In genomic region chr10:115093776-115094361, GRCh38 we compare ENCODE assay signal across 8 cellular contexts. TPM values are rescaled to one million over a fixed set of nuclear protein-coding genes. Genes with fewer than 3 reads are reported as not detected.
DNase-seq lines count a peak whose midpoint lies in the region; ATAC-seq and TF ChIP-seq lines count a peak whose summit lies in the region.

No MANE protein-coding gene starts in this region.

- DNase-seq in GM13976 (ENCODE audit: low spot score) (peak; percentile 73), HuH-7 (ENCODE audit: low spot score) (peak; percentile 52), adipocyte (ENCODE audit: low read depth) (peak; percentile 60), iris pigment epithelial cell (ENCODE audit: low read depth) (peak; percentile 1), H4 (ENCODE audit: low spot score) (no peak), OCI-LY7 (ENCODE audit: low spot score) (no peak)

- H3K9me3 ChIP-seq in adipocyte (ENCODE audit: control insufficient read depth, low read length) (no peaks in the 10 kb centered on the region), stomach smooth muscle (ENCODE audit: control insufficient read depth in 2 of 2, low read length in 2 of 2) (no peaks in the 10 kb centered on the region), OCI-LY7 (ENCODE audit: low read length) (no peaks in the 10 kb centered on the region)

- intact Hi-C loops in OCI-LY7 (cut with micrococcal nuclease; ENCODE audit: unreplicated experiment): no loop called here

- H3K9ac ChIP-seq in adipocyte (ENCODE audit: low read length) (no peak overlapping the region), stomach smooth muscle (ENCODE audit: low read length in 2 of 2) (no peak overlapping the region)

- CTCF ChIA-PET in OCI-LY7 (lab: Charles Lee; ENCODE audit: unreplicated experiment): no interaction called here

- in situ Hi-C loops in GM13976 (cut with MboI; ENCODE audit: low sequenced_read_pairs, unreplicated experiment): no loop called here

- H3K27ac ChIP-seq in stomach smooth muscle (ENCODE audit: low read length) (no peak overlapping the region), OCI-LY7 (ENCODE audit: low read depth, low read length, poor library complexity, severe bottlenecking) (no peak overlapping the region)

- no peaks in the 10 kb centered on the region for H3K79me2 ChIP-seq in OCI-LY7 (ENCODE audit: insufficient read depth, low read depth, low read length)

- TF ChIP-seq CTCF in GM13976 (IDR thresholded peaks at IDR 0.05; ENCODE audit: borderline replicate concordance, control extremely low read depth, extremely low read depth, insufficient read depth, missing control alignments) (no peak), OCI-LY7 (conservative IDR thresholded peaks at IDR 0.05; ENCODE audit: low read length) (no peak)

- no peaks in the 10 kb centered on the region for H4K20me1 ChIP-seq in OCI-LY7 (ENCODE audit: insufficient read depth, low read length)

- peak overlapping the region; percentile 78 for H3K4me3 ChIP-seq in adipocyte (ENCODE audit: low read length)
- peak overlapping the region; percentile 55 to 76 for H3K4me3 ChIP-seq in stomach smooth muscle (ENCODE audit: low read length in 2 of 2)
- H3K4me3 ChIP-seq in OCI-LY7 (ENCODE audit: low read depth, low read length, poor library complexity, severe bottlenecking): no peak overlapping the region

- POLR2A ChIA-PET in OCI-LY7 (lab: Charles Lee): interaction anchor here (0.6 kb wide), 1 partner anchor 9 kb away, joined by 3 read pairs; no protein-coding TSS in a partner anchor

- BruUV-seq in OCI-LY7 (replicated peaks; lab: Mats Ljungman, UMichigan): no TSS peak

- peaks cover 47% of the 10 kb centered on the region for H3K27me3 ChIP-seq in adipocyte (replicated peaks; ENCODE audit: control insufficient read depth, insufficient read depth, low read length)
- H3K27me3 ChIP-seq in stomach smooth muscle (ENCODE audit: control insufficient read depth in 1 of 2, insufficient read depth in 2 of 2, low read length in 2 of 2): no peaks in the 10 kb centered on the region

- no peak overlapping the region for H2AFZ ChIP-seq in OCI-LY7 (ENCODE audit: low read length)

- no peaks in the 10 kb centered on the region for H3K9me2 ChIP-seq in OCI-LY7 (ENCODE audit: insufficient read depth, low read length)

- ATAC-seq in GM21576 (IDR thresholded peaks at IDR 0.05; ENCODE audit: unreplicated experiment): peak; percentile 48

- no peaks in the 10 kb centered on the region for H3K4me1 ChIP-seq in adipocyte (ENCODE audit: control insufficient read depth, insufficient read depth, low read length)
- peaks cover 2% of the 10 kb centered on the region for H3K4me1 ChIP-seq in stomach smooth muscle (ENCODE audit: control insufficient read depth, insufficient read depth, low read length)
- no peaks in the 10 kb centered on the region for H3K4me1 ChIP-seq in OCI-LY7 (ENCODE audit: insufficient read depth, low read length, poor library complexity, severe bottlenecking)

- no peak overlapping the region for H3K4me2 ChIP-seq in OCI-LY7 (ENCODE audit: low read length)

- H3K36me3 ChIP-seq in adipocyte (ENCODE audit: control insufficient read depth, insufficient read depth, low read length, severe bottlenecking): no peaks in the 10 kb centered on the region
- H3K36me3 ChIP-seq in stomach smooth muscle (ENCODE audit: control insufficient read depth in 2 of 2, insufficient read depth in 2 of 2, low read length in 2 of 2): no peaks in the 10 kb centered on the region
- no peaks in the 10 kb centered on the region for H3K36me3 ChIP-seq in OCI-LY7 (ENCODE audit: insufficient read depth, low read length)

RNA-seq across cellular contexts. Expression of gene ATRNL1, which starts 0.7 kb away (rescaled TPM):
- 4.9 and 5.8 TPM in 2 replicates for total RNA-seq in H4 (2014; rRNA removed; shearing (Covaris generic))
- not detected in 2 replicates for total RNA-seq in OCI-LY7 (2014; rRNA removed; shearing (Covaris generic))
- not detected in 2 replicates for total RNA-seq in OCI-LY7 (2022)

Comparison
In these comparisons a context has a peak if more than half of its experiments do, and no peak if none do; other contexts are left out.
1. DNase-seq: peak in GM13976 (single experiment), HuH-7 (single experiment), adipocyte (single experiment) and iris pigment epithelial cell (single experiment); none in H4 (single experiment) and OCI-LY7 (single experiment).